Comparison of ENCODE assay signal across 8 cellular contexts in the genomic region with DNA sequence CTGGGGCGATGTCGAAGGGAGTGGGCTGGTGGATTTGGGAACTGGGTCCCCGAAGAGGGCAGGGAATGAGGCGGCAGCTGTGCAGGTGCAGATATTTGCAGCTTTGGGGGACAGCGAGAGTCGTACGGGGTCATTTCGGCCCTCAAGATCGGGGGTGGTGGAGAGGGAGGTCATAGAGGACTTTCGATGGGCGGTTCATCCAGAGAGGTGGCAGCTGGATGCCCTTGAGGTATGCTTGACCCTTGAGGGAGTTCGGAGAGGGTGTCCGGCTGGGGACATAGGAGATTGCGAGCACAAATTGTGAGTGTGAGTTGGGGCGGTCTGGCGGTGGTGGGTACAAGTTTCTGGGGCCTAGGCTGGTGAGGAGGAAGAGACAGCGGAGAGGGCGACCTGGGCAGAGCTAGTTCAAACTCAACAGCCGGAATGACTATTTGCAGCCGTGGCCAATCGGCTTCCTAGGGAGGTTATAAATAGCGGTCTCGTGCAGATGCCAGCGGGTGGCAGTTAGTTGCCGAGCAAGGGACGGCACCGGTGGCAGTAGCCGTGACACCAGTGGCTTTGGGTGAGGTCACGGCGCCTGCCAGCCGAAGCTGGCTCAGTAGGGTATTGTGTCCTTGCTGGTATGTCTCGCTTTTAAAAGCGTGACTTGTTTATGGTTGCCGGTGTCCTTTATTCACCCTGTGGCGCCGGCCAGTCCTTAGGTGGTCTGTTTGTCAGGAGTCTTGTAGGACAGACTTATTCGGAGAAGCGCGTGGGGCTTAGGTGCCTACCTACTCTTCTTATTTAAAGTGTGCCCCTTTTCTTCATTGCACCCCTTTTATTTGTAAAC.
DNase-seq lines count a peak whose midpoint lies in the region; ATAC-seq and TF ChIP-seq lines count a peak whose summit lies in the region.

No MANE protein-coding gene starts in this region.

- TF ChIP-seq CTCF in choroid plexus epithelial cell (conservative IDR thresholded peaks at IDR 0.05; ENCODE audit: low read depth, low read length) = no peak

- peak; percentile 43 for ATAC-seq in HG03064 (IDR thresholded peaks at IDR 0.05; ENCODE audit: low read depth, unreplicated experiment)

- DNase-seq in NK-92 treated with Interleukin-12 subunit alpha and Interleukin-12 subunit beta, amount 100 ng/mL, for 24 hours (lab: John Stamatoyannopoulos, UW) = peak; percentile 41
- DNase-seq in NK-92 (lab: John Stamatoyannopoulos, UW; ENCODE audit: unreplicated experiment) (no peak), NCI-H2196 (lab: John Stamatoyannopoulos, UW; ENCODE audit: unreplicated experiment) (peak; percentile 86), choroid plexus epithelial cell (ENCODE audit: low read depth) (peak; percentile 34), left kidney (ENCODE audit: low read depth, low spot score) (peak; percentile 83)
- peak; percentile 43 to 52 for DNase-seq in activated CD4-positive, alpha-beta T cell treated with anti-CD3 and anti-CD28 coated beads for 24 hours (ENCODE audit: low read depth in 2 of 2)
- peak; percentile 47 for DNase-seq in stimulated activated CD4-positive, alpha-beta T cell treated with anti-CD3 and anti-CD28 coated beads, Interleukin-2, amount 100 ng/mL, for 4 hours (ENCODE audit: low read depth)

- peak overlapping the region; percentile 87 for H3K4me3 ChIP-seq in choroid plexus epithelial cell (ENCODE audit: low read depth, low read length)
